23 cellular contexts compared by ENCODE assay signal in genomic region chr6:35264550-35265274, GRCh38. TPM values are rescaled to one million over a fixed set of nuclear protein-coding genes. Genes with fewer than 3 reads are reported as not detected.
A peak's percentile ranks its signal among the peaks of the same experiment; 100 is the strongest.
DNase-seq lines count a peak whose midpoint lies in the region; ATAC-seq and TF ChIP-seq lines count a peak whose summit lies in the region.
"Had no signal": no experiment of that assay in that cellular context is flagged by ENCODE, and none has a peak within 500 bp of the region (broad histone marks: within the 10 kb centered on the region; RNA-seq: fewer than 3 reads in every experiment).

No MANE protein-coding gene starts in this region.

- H3K27ac Mint-ChIP-seq in CD4-positive, CD25-positive, alpha-beta regulatory T cell: peak overlapping the region; percentile 52 to 79 (median 72)
- H3K27ac Mint-ChIP-seq in stimulated activated naive B cell treated with anti-CD40 and anti-IgM and Interleukin-4, amounts not matched to agents 10 μg/mL and 1 μg/mL and 100 μg/mL, for 72 hours: no peak overlapping the region
- H3K27ac Mint-ChIP-seq: activated CD8-positive, alpha-beta memory T cell treated with anti-CD3 and anti-CD28 coated beads, Interleukin-2, amount 10 ng/mL, durations not matched to agents 7 days and 5 days; nephron had no signal

- no peak overlapping the region for H3K27ac ChIP-seq in CD4-positive, CD25-positive, alpha-beta regulatory T cell (ENCODE audit: insufficient read depth, low read length, poor library complexity, severe bottlenecking)
- H3K27ac ChIP-seq in KMS-11: no peak overlapping the region
- peak overlapping the region; percentile 59 for H3K27ac ChIP-seq in caudate nucleus (ENCODE audit: low read depth, low read length)
- no peak overlapping the region for H3K27ac ChIP-seq in parathyroid adenoma
- H3K27ac ChIP-seq: epithelial cell of prostate, upper lobe of left lung had no signal

- peaks cover 10% of the 10 kb centered on the region for H3K36me3 Mint-ChIP-seq in CD4-positive, CD25-positive, alpha-beta regulatory T cell
- H3K36me3 Mint-ChIP-seq in stimulated activated naive B cell treated with anti-CD40 and anti-IgM and Interleukin-4, amounts not matched to agents 10 μg/mL and 1 μg/mL and 100 μg/mL, for 72 hours: peaks cover 9 to 26% of the 10 kb centered on the region in 2 donors

- intact Hi-C loops in posterior vena cava (cut with DNase I): no loop called here

- no peaks in the 10 kb centered on the region for H3K27me3 ChIP-seq in CD4-positive, CD25-positive, alpha-beta regulatory T cell (ENCODE audit: control insufficient read depth, insufficient read depth, low read length)
- H3K27me3 ChIP-seq in KMS-11 (ENCODE audit: insufficient read depth, low read depth) (no peaks in the 10 kb centered on the region), parathyroid adenoma (ENCODE audit: control insufficient read depth, insufficient read depth, low read length) (no peaks in the 10 kb centered on the region)
- H3K27me3 ChIP-seq: upper lobe of left lung had no signal

- H3K4me2 ChIP-seq in KMS-11 (peak overlapping the region; percentile 23; the same call in 1 of the 2 replicates), parathyroid adenoma (ENCODE audit: low read length) (no peak overlapping the region)
- H3K4me2 ChIP-seq: smooth muscle cell had no signal

- peaks cover 38 to 67% (median 55%) of the 10 kb centered on the region in 4 donors for H3K4me1 Mint-ChIP-seq in CD4-positive, CD25-positive, alpha-beta regulatory T cell
- peaks cover 50 to 74% of the 10 kb centered on the region in 2 donors for H3K4me1 Mint-ChIP-seq in stimulated activated naive B cell treated with anti-CD40 and anti-IgM and Interleukin-4, amounts not matched to agents 10 μg/mL and 1 μg/mL and 100 μg/mL, for 72 hours

- TF ChIP-seq CTCF in KMS-11 (conservative IDR thresholded peaks at IDR 0.05; ENCODE audit: low read depth, low read length) (no peak), parathyroid adenoma (IDR thresholded peaks at IDR 0.05) (no peak)

- ATAC-seq in CD4-positive, CD25-positive, alpha-beta regulatory T cell (ENCODE audit: low read depth in 2 of 2): no peak
- no peak for ATAC-seq in stimulated activated naive B cell treated with anti-CD40 and anti-IgM and Interleukin-4, amounts not matched to agents 10 μg/mL and 1 μg/mL and 100 μg/mL, for 72 hours (replicated peaks)
- ATAC-seq: activated CD8-positive, alpha-beta memory T cell treated with anti-CD3 and anti-CD28 coated beads, Interleukin-2, amount 10 ng/mL, durations not matched to agents 7 days and 5 days had no signal

- no peaks in the 10 kb centered on the region for H3K9me3 Mint-ChIP-seq in CD4-positive, CD25-positive, alpha-beta regulatory T cell
- no peaks in the 10 kb centered on the region for H3K9me3 Mint-ChIP-seq in stimulated activated naive B cell treated with anti-CD40 and anti-IgM and Interleukin-4, amounts not matched to agents 10 μg/mL and 1 μg/mL and 100 μg/mL, for 72 hours
- H3K9me3 Mint-ChIP-seq: nephron had no signal

- DNase-seq in CD4-positive, CD25-positive, alpha-beta regulatory T cell: no peak
- peak in 1 of 61 donors; percentile 20 for DNase-seq in caudate nucleus (lab: John Stamatoyannopoulos, UW)
- DNase-seq in activated CD8-positive, alpha-beta memory T cell treated with anti-CD3 and anti-CD28 coated beads, Interleukin-2, amount 50 U/mL, for 48 hours: no peak
- no peak for DNase-seq in KBM-7
- no peak for DNase-seq in stimulated activated naive B cell treated with anti-CD40 and anti-IgM and Interleukin-4, amounts not matched to agents 10 μg/mL and 1 μg/mL and 100 μg/mL, for 72 hours
- no peak for DNase-seq in posterior vena cava (ENCODE audit: low spot score)
- DNase-seq: activated CD4-positive, alpha-beta T cell treated with anti-CD3 and anti-CD28 coated beads for 4 hours; activated CD8-positive, alpha-beta memory T cell treated with anti-CD3 and anti-CD28 coated beads, Interleukin-2, amount 10 ng/mL, durations not matched to agents 7 days and 5 days; Calu3; foreskin melanocyte; HCEC 1CT; kidney; NCI-H1092; NCI-H2107; NCI-H510A treated with DMSO at 0.1 percent for 48 hours; SHP77; stimulated activated CD4-positive, alpha-beta T cell treated with anti-CD3 and anti-CD28 coated beads, Interleukin-4, amount 100 ng/mL, for 24 hours; upper lobe of left lung had no signal

- H3K79me2 ChIP-seq in KMS-11 (ENCODE audit: insufficient read depth, low read depth) (peaks cover 16% of the 10 kb centered on the region; the same call in 1 of the 2 replicates), parathyroid adenoma (peaks cover 25% of the 10 kb centered on the region)

- in situ Hi-C loops in KBM-7 (cut with MboI; ENCODE audit: low pct_unique_long_range_greater_than_20kb, low sequenced_read_pairs): no loop called here

- no peaks in the 10 kb centered on the region for H3K9me3 ChIP-seq in CD4-positive, CD25-positive, alpha-beta regulatory T cell (ENCODE audit: control insufficient read depth in 2 of 2, low read length in 2 of 2)
- no peaks in the 10 kb centered on the region for H3K9me3 ChIP-seq in parathyroid adenoma (ENCODE audit: control insufficient read depth, low read length)
- H3K9me3 ChIP-seq: upper lobe of left lung had no signal

- H2AFZ ChIP-seq in KMS-11 (ENCODE audit: low read depth) (no peak overlapping the region), parathyroid adenoma (no peak overlapping the region)

- peaks cover 18% of the 10 kb centered on the region for H3K4me1 ChIP-seq in CD4-positive, CD25-positive, alpha-beta regulatory T cell (ENCODE audit: control insufficient read depth, insufficient read depth, low read length, poor library complexity, severe bottlenecking)
- H3K4me1 ChIP-seq in KMS-11 (ENCODE audit: low read depth, poor library complexity, severe bottlenecking): peaks cover 40% of the 10 kb centered on the region
- H3K4me1 ChIP-seq in parathyroid adenoma: peaks cover 29% of the 10 kb centered on the region

- no peak overlapping the region; the same call in 1 of the 2 replicates for H3K9ac ChIP-seq in KMS-11
- H3K9ac ChIP-seq in parathyroid adenoma: no peak overlapping the region

- H4K20me1 ChIP-seq in KMS-11 (ENCODE audit: insufficient read depth): no peaks in the 10 kb centered on the region

- H3K36me3 ChIP-seq in CD4-positive, CD25-positive, alpha-beta regulatory T cell (ENCODE audit: control insufficient read depth, insufficient read depth, low read length): no peaks in the 10 kb centered on the region
- H3K36me3 ChIP-seq in KMS-11 (ENCODE audit: insufficient read depth) (no peaks in the 10 kb centered on the region), parathyroid adenoma (ENCODE audit: control insufficient read depth, insufficient read depth, low read length) (no peaks in the 10 kb centered on the region)
- H3K36me3 ChIP-seq: upper lobe of left lung had no signal

- H3K4me3 ChIP-seq in CD4-positive, CD25-positive, alpha-beta regulatory T cell (ENCODE audit: low read depth, low read length): no peak overlapping the region
- no peak overlapping the region for H3K4me3 ChIP-seq in KMS-11 (IDR thresholded peaks at IDR 0.05; ENCODE audit: insufficient read depth, low read depth, low read length)
- peak overlapping the region; percentile 1 for H3K4me3 ChIP-seq in parathyroid adenoma (ENCODE audit: low read depth, low read length)
- H3K4me3 ChIP-seq: smooth muscle cell, upper lobe of left lung had no signal

- no peaks in the 10 kb centered on the region for H3K27me3 Mint-ChIP-seq in CD4-positive, CD25-positive, alpha-beta regulatory T cell
- no peaks in the 10 kb centered on the region for H3K27me3 Mint-ChIP-seq in stimulated activated naive B cell treated with anti-CD40 and anti-IgM and Interleukin-4, amounts not matched to agents 10 μg/mL and 1 μg/mL and 100 μg/mL, for 72 hours
- H3K27me3 Mint-ChIP-seq: activated CD8-positive, alpha-beta memory T cell treated with anti-CD3 and anti-CD28 coated beads, Interleukin-2, amount 10 ng/mL, durations not matched to agents 7 days and 5 days had no signal

- peak overlapping the region in 1 of 4 donors; percentile 80 for H3K4me3 Mint-ChIP-seq in CD4-positive, CD25-positive, alpha-beta regulatory T cell
- no peak overlapping the region for H3K4me3 Mint-ChIP-seq in stimulated activated naive B cell treated with anti-CD40 and anti-IgM and Interleukin-4, amounts not matched to agents 10 μg/mL and 1 μg/mL and 100 μg/mL, for 72 hours

RNA-seq across cellular contexts. Expression of gene ZNF76, which starts 5.2 kb away (rescaled TPM):
- 66.6 TPM for total RNA-seq in CD4-positive, CD25-positive, alpha-beta regulatory T cell
- 10 to 100 TPM; 18.7 to 25.1 (median 20.5) TPM for polyA plus RNA-seq in CD4-positive, CD25-positive, alpha-beta regulatory T cell
- total RNA-seq in posterior vena cava: 10 to 100 TPM; 23.1 to 29.6 TPM

RNA-seq across cellular contexts. Expression of gene DEF6, which starts 32.9 kb away (rescaled TPM):
- total RNA-seq in CD4-positive, CD25-positive, alpha-beta regulatory T cell: 247 TPM
- 100 to 1,000 TPM; 134 to 142 (median 139) TPM for polyA plus RNA-seq in CD4-positive, CD25-positive, alpha-beta regulatory T cell
- total RNA-seq in posterior vena cava: 1 to 10 TPM; 5.5 to 6.0 TPM

RNA-seq across cellular contexts. Expression of gene SCUBE3, which starts 51.0 kb away (rescaled TPM):
- total RNA-seq in CD4-positive, CD25-positive, alpha-beta regulatory T cell: not detected
- polyA plus RNA-seq in CD4-positive, CD25-positive, alpha-beta regulatory T cell: under 1 TPM in 3 of 4 donors, not detected in 1; 0.03 to 0.11 (median 0.05) TPM
- 10 to 100 TPM; 15.2 to 50.1 TPM for total RNA-seq in posterior vena cava

Comparison
In these comparisons a context has a peak if more than half of its experiments do, and no peak if none do; other contexts are left out.
1. RNA of gene DEF6, which starts 32.9 kb away (total RNA-seq): 247 TPM in CD4-positive, CD25-positive, alpha-beta regulatory T cell (single experiment); 5.5 to 6.0 TPM in posterior vena cava; every median in the first group is over 10 times any median in the second.
2. RNA of gene SCUBE3, which starts 51.0 kb away (total RNA-seq): 15.2 to 50.1 TPM in posterior vena cava; not detected in CD4-positive, CD25-positive, alpha-beta regulatory T cell (single experiment); every median in the first group is over 10 times any median in the second.